25 cellular contexts compared by ENCODE assay signal in the genomic region with DNA sequence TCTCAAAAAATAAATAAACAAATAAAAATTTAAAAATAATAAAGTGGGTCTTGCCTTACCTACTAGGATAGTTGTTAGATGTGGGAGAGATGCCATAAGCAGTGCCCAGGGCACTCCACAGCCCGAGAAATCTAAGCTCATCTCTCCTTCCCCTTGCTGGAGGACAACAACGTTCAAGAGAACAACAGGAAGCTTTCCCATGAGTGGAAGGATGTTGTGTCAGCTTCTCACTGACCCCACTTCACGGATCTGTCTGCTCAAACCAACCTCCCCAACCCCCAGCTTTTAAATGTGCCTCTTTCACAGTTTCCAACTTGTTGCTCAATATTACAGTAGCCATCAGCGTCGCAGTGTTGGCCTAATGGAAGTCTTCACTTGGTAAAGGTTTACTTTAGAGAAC.
DNase-seq lines count a peak whose midpoint lies in the region; ATAC-seq and TF ChIP-seq lines count a peak whose summit lies in the region.
"Had no signal": no experiment of that assay in that cellular context is flagged by ENCODE, and none has a peak within 500 bp of the region (broad histone marks: within the 10 kb centered on the region; RNA-seq: fewer than 3 reads in every experiment).

No MANE protein-coding gene starts in this region.

- no peaks in the 10 kb centered on the region for H4K20me1 ChIP-seq in smooth muscle cell (ENCODE audit: low read depth)

- peaks cover 10% of the 10 kb centered on the region for H3F3A ChIP-seq in smooth muscle cell (ENCODE audit: low read depth)

- H3K4me1 Mint-ChIP-seq in T-helper 1 cell treated with Interleukin-12 subunit alpha and Interleukin-12 subunit beta and Interleukin-4 antibody, amounts not matched to agents 30 μg/mL and 1 μg/mL, for 36 hours (ENCODE audit: low read depth) = peaks cover 19% of the 10 kb centered on the region

- H3K4me2 ChIP-seq in smooth muscle cell = no peak overlapping the region

- ATAC-seq in left lobe of liver (peak; percentile 54), HG02588 (IDR thresholded peaks at IDR 0.05; ENCODE audit: unreplicated experiment) (no peak)
- ATAC-seq: activated T-cell treated with anti-CD3 and anti-CD28 coated beads, Interleukin-2, amount 50 U/mL, for 72 hours; effector memory CD8-positive, alpha-beta T cell; PC-3; psoas muscle; stimulated activated naive CD8-positive, alpha-beta T cell treated with anti-CD3 and anti-CD28 coated beads, Interleukin-15, amount 100 ng/mL, for 72 hours had no signal

- no peaks in the 10 kb centered on the region for H3K27me3 Mint-ChIP-seq in T-helper 1 cell treated with Interleukin-12 subunit alpha and Interleukin-12 subunit beta and Interleukin-4 antibody, amounts not matched to agents 30 μg/mL and 1 μg/mL, for 36 hours (ENCODE audit: low read depth)

- H3K27ac ChIP-seq in ascending aorta = peak overlapping the region; percentile 74 to 75
- H3K27ac ChIP-seq in smooth muscle cell (ENCODE audit: low read depth) = peak overlapping the region; percentile 89

- peaks cover 15% of the 10 kb centered on the region for H3K9me3 Mint-ChIP-seq in T-helper 1 cell treated with Interleukin-12 subunit alpha and Interleukin-12 subunit beta and Interleukin-4 antibody, amounts not matched to agents 30 μg/mL and 1 μg/mL, for 36 hours

- DNase-seq in T-helper 1 cell (no peak), ascending aorta (ENCODE audit: low spot score in 2 of 2) (no peak), left lobe of liver (ENCODE audit: low spot score) (no peak), smooth muscle cell (lab: John Stamatoyannopoulos, UW; ENCODE audit: unreplicated experiment) (no peak), DMS 273 (lab: John Stamatoyannopoulos, UW; ENCODE audit: unreplicated experiment) (no peak), NCI-H128 (lab: John Stamatoyannopoulos, UW; ENCODE audit: unreplicated experiment) (no peak)
- DNase-seq: activated CD4-positive, CD25-positive, alpha-beta regulatory T cell treated with anti-CD3 and anti-CD28 coated beads, Interleukin-2, amount 50 U/mL, for 72 hours; activated naive CD4-positive, alpha-beta T cell treated with anti-CD3 and anti-CD28 coated beads, Interleukin-2, amount 50 U/mL, for 16 hours; activated T-cell treated with anti-CD3 and anti-CD28 coated beads, Interleukin-2, amount 50 U/mL, for 72 hours; anterior cingulate cortex; DMS79; effector memory CD8-positive, alpha-beta T cell; KBM-7; MM.1S; NCI-H1930; NCI-H2227 treated with DMSO at 0.1 percent for 48 hours; NCI-H82; PC-3; psoas muscle; SHP77 treated with DMSO at 0.1 percent for 48 hours; stimulated activated CD4-positive, alpha-beta T cell treated with anti-CD3 and anti-CD28 coated beads, Interleukin-4, amount 100 ng/mL, for 4 hours; stimulated activated naive CD8-positive, alpha-beta T cell treated with anti-CD3 and anti-CD28 coated beads, Interleukin-15, amount 100 ng/mL, for 72 hours; SW 1271 had no signal

- intact Hi-C loops in ascending aorta (cut with DNase I) = loop anchor here (5.0 kb wide), 2 partner anchors 57 to 72 kb away; partner anchors contain the start of gene PTPRE

- no peak overlapping the region for H3K4me3 Mint-ChIP-seq in T-helper 1 cell treated with Interleukin-12 subunit alpha and Interleukin-12 subunit beta and Interleukin-4 antibody, amounts not matched to agents 30 μg/mL and 1 μg/mL, for 36 hours
- H3K4me3 Mint-ChIP-seq: activated T-cell treated with anti-CD3 and anti-CD28 coated beads, Interleukin-2, amount 50 U/mL, for 72 hours; effector memory CD8-positive, alpha-beta T cell; stimulated activated naive CD8-positive, alpha-beta T cell treated with anti-CD3 and anti-CD28 coated beads, Interleukin-15, amount 100 ng/mL, for 72 hours had no signal

- H3K4me1 ChIP-seq in ascending aorta = peaks cover 7 to 17% of the 10 kb centered on the region in 2 donors
- H3K4me1 ChIP-seq in smooth muscle cell (ENCODE audit: low read depth) = peaks cover 8% of the 10 kb centered on the region
- H3K4me1 ChIP-seq: psoas muscle had no signal

- H3K4me3 ChIP-seq in ascending aorta (no peak overlapping the region), smooth muscle cell (no peak overlapping the region)
- H3K4me3 ChIP-seq: psoas muscle had no signal

- peaks cover 25% of the 10 kb centered on the region for H3K79me2 ChIP-seq in smooth muscle cell (ENCODE audit: low read depth)

- no peak overlapping the region for H2AFZ ChIP-seq in smooth muscle cell (ENCODE audit: low read depth)

- H3K36me3 Mint-ChIP-seq in T-helper 1 cell treated with Interleukin-12 subunit alpha and Interleukin-12 subunit beta and Interleukin-4 antibody, amounts not matched to agents 30 μg/mL and 1 μg/mL, for 36 hours (ENCODE audit: low read depth) = peaks cover 2% of the 10 kb centered on the region

- H3K36me3 ChIP-seq in ascending aorta = no peaks in the 10 kb centered on the region
- H3K36me3 ChIP-seq in smooth muscle cell (ENCODE audit: low read depth) = no peaks in the 10 kb centered on the region

- H3K27me3 ChIP-seq in ascending aorta (no peaks in the 10 kb centered on the region), smooth muscle cell (ENCODE audit: low read depth) (no peaks in the 10 kb centered on the region)

- peak overlapping the region; percentile 13 for H3K27ac Mint-ChIP-seq in T-helper 1 cell treated with Interleukin-12 subunit alpha and Interleukin-12 subunit beta and Interleukin-4 antibody, amounts not matched to agents 30 μg/mL and 1 μg/mL, for 36 hours
- H3K27ac Mint-ChIP-seq: activated T-cell treated with anti-CD3 and anti-CD28 coated beads, Interleukin-2, amount 50 U/mL, for 72 hours; effector memory CD8-positive, alpha-beta T cell; stimulated activated naive CD8-positive, alpha-beta T cell treated with anti-CD3 and anti-CD28 coated beads, Interleukin-15, amount 100 ng/mL, for 72 hours had no signal

- H3K9me3 ChIP-seq in ascending aorta = no peaks in the 10 kb centered on the region
- H3K9me3 ChIP-seq in smooth muscle cell (replicated peaks; ENCODE audit: low read depth) = no peaks in the 10 kb centered on the region

- no peak overlapping the region for H3K9ac ChIP-seq in smooth muscle cell (ENCODE audit: low read depth)

- TF ChIP-seq CTCF in ascending aorta (IDR thresholded peaks at IDR 0.05) (no peak), smooth muscle cell (IDR thresholded peaks at IDR 0.05; ENCODE audit: borderline replicate concordance, insufficient read depth, poor library complexity, severe bottlenecking) (no peak)

- WGBS in smooth muscle cell (ENCODE audit: low lambda C conversion rate) = 96% methylated on average over 5 of the region's 5 CpGs
